In the genomic region with DNA sequence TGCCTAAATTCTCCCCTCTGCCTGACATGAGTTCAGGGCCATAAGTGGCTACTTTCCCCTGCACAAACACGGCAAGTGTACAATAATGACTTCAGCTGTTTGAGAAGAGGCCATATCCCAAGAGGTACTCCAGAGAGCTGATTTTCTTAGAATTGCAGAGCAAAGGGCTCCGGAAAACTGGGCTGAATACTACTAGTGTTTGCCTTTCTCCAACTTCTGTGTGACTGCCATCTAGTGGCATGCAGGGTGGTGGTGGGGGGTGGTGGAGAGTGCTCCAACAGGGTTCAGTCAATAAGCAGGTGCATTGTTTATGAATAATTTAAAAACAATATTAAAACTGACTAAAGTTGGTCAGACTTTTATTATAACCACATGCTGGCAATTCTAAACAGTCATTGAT, we compare ENCODE assay signal across 9 cellular contexts.
DNase-seq lines count a peak whose midpoint lies in the region; ATAC-seq, FAIRE-seq and TF ChIP-seq lines count a peak whose summit lies in the region.
"Had no signal": no experiment of that assay in that cellular context is flagged by ENCODE, and none has a peak within 500 bp of the region (broad histone marks: within the 10 kb centered on the region; RNA-seq: fewer than 3 reads in every experiment).

No MANE protein-coding gene starts in this region.

- dilution Hi-C loops in keratinocyte (cut with MboI; ENCODE audit: extremely low pct_ligation_motif_present, low sequenced_read_pairs) = no loop called here

- DNase-seq in NCI-H82 (lab: John Stamatoyannopoulos, UW) (peak; percentile 63), NCI-H82 treated with DMSO at 0.1 percent for 48 hours (lab: John Stamatoyannopoulos, UW; ENCODE audit: unreplicated experiment) (no peak), LHCN-M2 (ENCODE audit: low read depth) (peak; percentile 12), adrenal gland (peak in 5 of 7 donors; percentile 10 to 40 (median 19)), keratinocyte (ENCODE audit: low read depth, low spot score) (no peak), middle frontal gyrus (ENCODE audit: extremely low spot score, low spot score) (no peak)

- H3K9me1 ChIP-seq in keratinocyte (ENCODE audit: control insufficient read depth, extremely low read depth, insufficient read depth, low read length) = no peaks in the 10 kb centered on the region

- TF ChIP-seq POLR2A in adrenal gland (IDR thresholded peaks at IDR 0.05) = no peak

- ATAC-seq in GM21447 (IDR thresholded peaks at IDR 0.05; ENCODE audit: unreplicated experiment) (peak; percentile 69), GM21390 (IDR thresholded peaks at IDR 0.05; ENCODE audit: unreplicated experiment) (no peak)

- WGBS in adrenal gland, 4 donors = 8 to 13% (median 10%) methylated on average over 1 to 2 of the region's 2 CpGs

- H3K79me2 ChIP-seq in keratinocyte (ENCODE audit: control insufficient read depth, insufficient read depth, low read length) = no peaks in the 10 kb centered on the region

- H3K9ac ChIP-seq in keratinocyte (ENCODE audit: control insufficient read depth, extremely low read depth, insufficient read depth, low read length) = no peak overlapping the region

- H4K20me1 ChIP-seq in keratinocyte (ENCODE audit: control insufficient read depth, extremely low read depth, insufficient read depth, low read length) = no peaks in the 10 kb centered on the region

- H3K36me3 ChIP-seq in adrenal gland (replicated peaks in 1 of 2) (no peaks in the 10 kb centered on the region), keratinocyte (ENCODE audit: control insufficient read depth in 2 of 2, extremely low read depth in 1 of 2, insufficient read depth in 2 of 2, low read length in 2 of 2) (no peaks in the 10 kb centered on the region)

- H3K4me3 ChIP-seq in adrenal gland (no peak overlapping the region), keratinocyte (ENCODE audit: control insufficient read depth in 2 of 3, extremely low read depth in 1 of 3, insufficient read depth in 2 of 3, low read depth in 1 of 3, low read length in 3 of 3) (no peak overlapping the region)

- intact Hi-C loops in adrenal gland (cut with DNase I) = no loop called here

- FAIRE-seq in keratinocyte (lab: Jason Lieb, UNC) = no peak
- FAIRE-seq: G401.6 had no signal

- H3K4me1 ChIP-seq in adrenal gland (replicated peaks in 1 of 2) (no peaks in the 10 kb centered on the region), keratinocyte (ENCODE audit: control insufficient read depth, extremely low read depth, insufficient read depth, low read length) (no peaks in the 10 kb centered on the region)

- no peak overlapping the region for H3K4me2 ChIP-seq in keratinocyte (ENCODE audit: control insufficient read depth, extremely low read depth, insufficient read depth, low read depth, low read length)

- TF ChIP-seq CTCF in adrenal gland (IDR thresholded peaks at IDR 0.05) (peak in 3 of 6 experiments; percentile 22 to 49 (median 26)), keratinocyte (optimal IDR thresholded peaks at IDR 0.05 in 1 of 3, IDR thresholded peaks at IDR 0.05 in 1 of 3, conservative IDR thresholded peaks at IDR 0.05 in 1 of 3; ENCODE audit: extremely low read depth in 1 of 3, insufficient read depth in 2 of 3, low read length in 3 of 3) (peak; percentile 42 to 64 (median 64))

- H2AFZ ChIP-seq in keratinocyte (ENCODE audit: control insufficient read depth, low read length) = no peak overlapping the region

- H3K9me3 ChIP-seq in adrenal gland (replicated peaks in 1 of 3) (no peaks in the 10 kb centered on the region), keratinocyte (ENCODE audit: control insufficient read depth, low read depth, low read length) (no peaks in the 10 kb centered on the region)

- H3K27ac ChIP-seq in adrenal gland (no peak overlapping the region), keratinocyte (ENCODE audit: control insufficient read depth, insufficient read depth, low read length) (no peak overlapping the region)

- peaks cover 15% of the 10 kb centered on the region for H3K27me3 ChIP-seq in adrenal gland
- H3K27me3 ChIP-seq in keratinocyte (ENCODE audit: control insufficient read depth, extremely low read depth, insufficient read depth, low read length) = peaks cover 3% of the 10 kb centered on the region

Comparison
In these comparisons a context has a peak if more than half of its experiments do, and no peak if none do; other contexts are left out.
1. DNase-seq: peak in NCI-H82 (single experiment), LHCN-M2 (single experiment) and adrenal gland (5 of 7); none in NCI-H82 treated with DMSO at 0.1 percent for 48 hours (single experiment), keratinocyte (single experiment) and middle frontal gyrus (single experiment).